In genomic region chr19:12564016-12564664, GRCh38 we compare ENCODE assay signal across 8 cellular contexts. TPM values are rescaled to one million over a fixed set of nuclear protein-coding genes. Genes with fewer than 3 reads are reported as not detected.
DNase-seq lines count a peak whose midpoint lies in the region; ATAC-seq and TF ChIP-seq lines count a peak whose summit lies in the region.

No MANE protein-coding gene starts in this region.

- peaks cover 0 to 11% (median 6%) of the 10 kb centered on the region in 6 donors for H3K4me1 ChIP-seq in spleen

- H3K4me3 Mint-ChIP-seq in immature natural killer cell: no peak overlapping the region

- DNase-seq in AG04450 (ENCODE audit: low read depth, low spot score) (peak; percentile 81), GOT3 (lab: John Stamatoyannopoulos, UW) (peak; percentile 66), NCI-H2227 treated with DMSO at 0.1 percent for 48 hours (lab: John Stamatoyannopoulos, UW) (peak; percentile 84), WERI-Rb-1 (peak; percentile 89), brain pericyte (ENCODE audit: low read depth, low spot score) (peak; percentile 59), immature natural killer cell (peak; percentile 80 to 82 (median 80)), spleen (peak; percentile 96)

- H3K27ac ChIP-seq in AG04450 (ENCODE audit: low read depth, low read length) (no peak overlapping the region), WERI-Rb-1 (no peak overlapping the region), spleen (no peak overlapping the region)

- H3K9me3 ChIP-seq in AG04450 (ENCODE audit: control insufficient read depth, insufficient read depth, low read length) (no peaks in the 10 kb centered on the region), WERI-Rb-1 (ENCODE audit: severe bottlenecking) (no peaks in the 10 kb centered on the region), spleen (no peaks in the 10 kb centered on the region)

- POLR2A ChIA-PET in AG04450 (lab: Yijun Ruan, JAX): no interaction called here

- H3K36me3 Mint-ChIP-seq in immature natural killer cell: no peaks in the 10 kb centered on the region

- intact Hi-C loops in spleen (cut with DNase I; ENCODE audit: low total_unique reads): loop anchor here (5.0 kb wide), 1 partner anchor 108 kb away; no protein-coding TSS in a partner anchor

- TF ChIP-seq POLR2A in spleen (IDR thresholded peaks at IDR 0.05): no peak

- H3K4me3 ChIP-seq in AG04450 (ENCODE audit: low read depth, low read length): no peak overlapping the region
- no peak overlapping the region for H3K4me3 ChIP-seq in WERI-Rb-1 (ENCODE audit: low read depth, low read length)
- H3K4me3 ChIP-seq in spleen: no peak overlapping the region

- WGBS in spleen, 5 donors: 20 to 26% (median 22%) methylated on average over 19 of the region's 19 CpGs

- ATAC-seq in GM21367 (IDR thresholded peaks at IDR 0.05; ENCODE audit: unreplicated experiment): no peak

- peaks cover 4 to 6% of the 10 kb centered on the region in 2 donors for H3K4me1 Mint-ChIP-seq in immature natural killer cell

- H3K36me3 ChIP-seq in WERI-Rb-1: no peaks in the 10 kb centered on the region
- no peaks in the 10 kb centered on the region for H3K36me3 ChIP-seq in spleen

- TF ChIP-seq CTCF in AG04450 (IDR thresholded peaks at IDR 0.05; ENCODE audit: low read depth, low read length): peak; percentile 98
- TF ChIP-seq CTCF in WERI-Rb-1 (IDR thresholded peaks at IDR 0.05; ENCODE audit: low read depth, low read length): peak; percentile 94
- TF ChIP-seq CTCF in spleen (IDR thresholded peaks at IDR 0.05 in 8 of 11, conservative IDR thresholded peaks at IDR 0.05 in 3 of 11): peak; percentile 87 to 98 (median 96)

- CTCF ChIA-PET in AG04450 (lab: Charles Lee): interaction anchor here (0.5 to 2.9 kb wide), 26 partner anchors 8 to 912 kb away, joined by 3 to 28 read pairs (median 4); partner anchors contain the start of genes MAN2B1, WDR83, ZNF490 and ZNF564

- H3K9me3 Mint-ChIP-seq in immature natural killer cell: no peaks in the 10 kb centered on the region

- H3K27me3 ChIP-seq in AG04450 (ENCODE audit: control insufficient read depth, insufficient read depth, low read length): no peaks in the 10 kb centered on the region
- no peaks in the 10 kb centered on the region for H3K27me3 ChIP-seq in WERI-Rb-1 (ENCODE audit: insufficient read depth, low read depth, severe bottlenecking)
- no peaks in the 10 kb centered on the region for H3K27me3 ChIP-seq in spleen (replicated peaks in 1 of 7)

- H3K27ac Mint-ChIP-seq in immature natural killer cell: peak overlapping the region in 1 of 6 donors; percentile 20

- peaks cover 0 to 3% (median 3%) of the 10 kb centered on the region in 3 donors for H3K27me3 Mint-ChIP-seq in immature natural killer cell (ENCODE audit: low read depth in 3 of 3)

RNA-seq across cellular contexts. Expression of gene ZNF564, which starts 12.9 kb away (rescaled TPM):
- polyA plus RNA-seq in AG04450 (2011; rRNA removed): 3.3 and 4.6 TPM in 2 replicates
- 2.7 and 7.8 TPM in 2 replicates for polyA minus RNA-seq in AG04450 (2011; rRNA and poly(A)+ RNA removed)
- polyA plus RNA-seq in immature natural killer cell: 10 to 100 TPM; 14.0 to 22.6 (median 16.2) TPM
- total RNA-seq in spleen: 10 to 100 TPM; 17.0 to 24.5 (median 21.7) TPM
- 10 to 100 TPM in 1 of 3 donors, 1 to 10 TPM in 2; 5.9 to 11.4 (median 6.5) TPM for polyA plus RNA-seq in spleen

RNA-seq across cellular contexts. Expression of gene ZNF490, which starts 46.5 kb away (rescaled TPM):
- polyA plus RNA-seq in AG04450 (2011; rRNA removed) (3.7 and 4.3 TPM in 2 replicates), immature natural killer cell (1 to 10 TPM; 3.1 to 8.2 (median 3.5) TPM), spleen (1 to 10 TPM in 1 of 3 donors, under 1 TPM in 2; 0.77 to 1.1 (median 0.93) TPM)
- 19.7 and 20.2 TPM in 2 replicates for polyA minus RNA-seq in AG04450 (2011; rRNA and poly(A)+ RNA removed)
- 10 to 100 TPM; 11.6 to 21.7 (median 15.4) TPM for total RNA-seq in spleen

RNA-seq across cellular contexts. Expression of gene ZNF791, which starts 46.6 kb away (rescaled TPM):
- polyA plus RNA-seq in AG04450 (2011; rRNA removed) (13.1 and 15.8 TPM in 2 replicates), immature natural killer cell (10 to 100 TPM; 10.9 to 21.3 (median 12.9) TPM), spleen (10 to 100 TPM in 1 of 3 donors, 1 to 10 TPM in 2; 6.8 to 11.1 (median 7.3) TPM)
- polyA minus RNA-seq in AG04450 (2011; rRNA and poly(A)+ RNA removed): 11.9 and 16.8 TPM in 2 replicates
- total RNA-seq in spleen: 10 to 100 TPM; 27.8 to 64.9 (median 33.4) TPM
